In the genomic region with DNA sequence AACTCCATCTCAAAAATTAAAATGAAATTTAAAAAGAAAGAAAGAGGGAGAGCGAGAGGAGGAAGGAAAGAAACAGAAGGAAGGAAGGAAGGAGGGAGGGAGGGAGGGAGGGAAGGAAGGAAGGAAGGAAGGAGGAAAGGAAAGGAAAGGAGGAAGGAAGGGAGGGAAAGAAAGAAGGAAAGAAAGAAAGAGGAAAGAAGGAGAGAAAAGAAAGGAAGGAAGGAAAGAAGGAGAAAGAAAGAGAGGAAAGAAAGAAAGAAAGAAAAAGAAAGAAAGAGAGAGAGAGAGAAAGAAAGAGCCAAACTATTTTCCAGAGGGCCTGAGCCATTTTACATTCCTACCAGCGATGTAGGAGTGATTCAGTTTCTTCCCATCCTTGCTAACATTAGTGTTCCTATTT, we compare ENCODE assay signal across 3 cellular contexts.
TF ChIP-seq lines count a peak whose summit lies in the region.

No MANE protein-coding gene starts in this region.

TF ChIP-seq in HepG2, 621 proteins besides CTCF, POLR2A, EP300 and RAD21:
- peak; percentile 60 for TF ChIP-seq HNRNPK (IDR thresholded peaks at IDR 0.05; ENCODE audit: low read depth, low read length, poor library complexity, severe bottlenecking)
- TF ChIP-seq ZNF879 (CRISPR knock-in tag; IDR thresholded peaks at IDR 0.05): no peak

TF ChIP-seq in WTC11, 78 proteins besides CTCF, POLR2A, EP300 and RAD21:
- TF ChIP-seq, protein P1, sequence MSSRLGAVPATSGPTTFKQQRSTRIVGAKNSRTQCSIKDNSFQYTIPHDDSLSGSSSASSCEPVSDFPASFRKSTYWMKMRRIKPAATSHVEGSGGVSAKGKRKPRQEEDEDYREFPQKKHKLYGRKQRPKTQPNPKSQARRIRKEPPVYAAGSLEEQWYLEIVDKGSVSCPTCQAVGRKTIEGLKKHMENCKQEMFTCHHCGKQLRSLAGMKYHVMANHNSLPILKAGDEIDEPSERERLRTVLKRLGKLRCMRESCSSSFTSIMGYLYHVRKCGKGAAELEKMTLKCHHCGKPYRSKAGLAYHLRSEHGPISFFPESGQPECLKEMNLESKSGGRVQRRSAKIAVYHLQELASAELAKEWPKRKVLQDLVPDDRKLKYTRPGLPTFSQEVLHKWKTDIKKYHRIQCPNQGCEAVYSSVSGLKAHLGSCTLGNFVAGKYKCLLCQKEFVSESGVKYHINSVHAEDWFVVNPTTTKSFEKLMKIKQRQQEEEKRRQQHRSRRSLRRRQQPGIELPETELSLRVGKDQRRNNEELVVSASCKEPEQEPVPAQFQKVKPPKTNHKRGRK (CRISPR knock-in tag; IDR thresholded peaks at IDR 0.05; ENCODE audit: borderline replicate concordance): peak; percentile 44; the same call in 1 of the 2 replicates
- no peak for TF ChIP-seq ZNF263 (CRISPR knock-in tag; IDR thresholded peaks at IDR 0.05; ENCODE audit: low read depth)

TF ChIP-seq in H1, 55 proteins besides CTCF, POLR2A, EP300 and RAD21:
- TF ChIP-seq CEBPB (IDR thresholded peaks at IDR 0.05; ENCODE audit: low read depth, low read length) (no peak), SAP30 (IDR thresholded peaks at IDR 0.05; ENCODE audit: insufficient read depth, insufficient replicate concordance, low read length) (no peak), JUN (IDR thresholded peaks at IDR 0.05; ENCODE audit: low read depth, low read length) (no peak), POU5F1 (IDR thresholded peaks at IDR 0.05; ENCODE audit: low read depth, low read length) (no peak), TAF7 (optimal IDR thresholded peaks at IDR 0.05; ENCODE audit: borderline replicate concordance, low read depth, low read length) (no peak), CBX5 (IDR thresholded peaks at IDR 0.05; ENCODE audit: low read depth, low read length) (no peak), ASH2L (IDR thresholded peaks at IDR 0.05; ENCODE audit: low read length) (no peak)
- TF ChIP-seq, protein P2, sequence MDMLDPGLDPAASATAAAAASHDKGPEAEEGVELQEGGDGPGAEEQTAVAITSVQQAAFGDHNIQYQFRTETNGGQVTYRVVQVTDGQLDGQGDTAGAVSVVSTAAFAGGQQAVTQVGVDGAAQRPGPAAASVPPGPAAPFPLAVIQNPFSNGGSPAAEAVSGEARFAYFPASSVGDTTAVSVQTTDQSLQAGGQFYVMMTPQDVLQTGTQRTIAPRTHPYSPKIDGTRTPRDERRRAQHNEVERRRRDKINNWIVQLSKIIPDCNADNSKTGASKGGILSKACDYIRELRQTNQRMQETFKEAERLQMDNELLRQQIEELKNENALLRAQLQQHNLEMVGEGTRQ (IDR thresholded peaks at IDR 0.05; ENCODE audit: low read length): no peak
